Comparison of ENCODE assay signal across 8 cellular contexts in the genomic region with DNA sequence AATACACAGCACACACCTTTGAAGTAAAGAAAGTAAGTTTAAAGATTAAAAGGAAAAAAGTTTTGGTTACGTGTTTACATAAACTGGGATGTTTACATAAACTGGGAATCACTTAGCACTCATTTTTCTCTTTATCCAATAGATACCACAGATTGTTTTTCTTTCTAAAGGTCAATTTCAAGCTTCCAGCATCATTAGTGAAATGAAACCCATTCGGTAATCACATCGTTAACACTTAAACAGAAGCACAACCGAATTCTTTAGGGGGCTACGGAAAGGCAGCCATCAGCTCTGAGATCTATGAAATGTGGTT. TPM values are rescaled to one million over a fixed set of nuclear protein-coding genes. Genes with fewer than 3 reads are reported as not detected.
DNase-seq lines count a peak whose midpoint lies in the region; ATAC-seq, FAIRE-seq and TF ChIP-seq lines count a peak whose summit lies in the region.

No MANE protein-coding gene starts in this region.

- H4K20me1 ChIP-seq in Loucy (ENCODE audit: insufficient read depth, low read length, poor library complexity, severe bottlenecking) (no peaks in the 10 kb centered on the region), H1 (replicated peaks in 1 of 2; ENCODE audit: control insufficient read depth in 1 of 2, insufficient read depth in 2 of 2, low read length in 2 of 2) (no peaks in the 10 kb centered on the region)

- peak overlapping the region; percentile 26 for H4K5ac ChIP-seq in H1 (ENCODE audit: insufficient read length, low read depth, low read length)

- H3K9me3 ChIP-seq in Loucy (ENCODE audit: insufficient read depth, low read depth, low read length) (no peaks in the 10 kb centered on the region), H1 (ENCODE audit: insufficient read depth in 2 of 2, low read depth in 1 of 2, low read length in 1 of 2) (no peaks in the 10 kb centered on the region)

- H3K27me3 ChIP-seq in Loucy (ENCODE audit: insufficient read depth, low read length, poor library complexity, severe bottlenecking), result no peaks in the 10 kb centered on the region
- peaks cover 0 to 3% (median 0%) of the 10 kb centered on the region in 4 experiments; a peak in 1 of 7 replicates for H3K27me3 ChIP-seq in H1 (replicated peaks in 1 of 4; ENCODE audit: control insufficient read depth in 3 of 4, extremely low read depth in 1 of 4, insufficient read depth in 3 of 4, low read length in 3 of 4)

- H3K4me3 ChIP-seq in AG10803 (ENCODE audit: low read length) (peak overlapping the region; percentile 68), Loucy (ENCODE audit: low read length, poor library complexity, severe bottlenecking) (peak overlapping the region; percentile 88), H1 (ENCODE audit: extremely low read depth in 1 of 4, insufficient read depth in 2 of 4, low read depth in 3 of 4, low read length in 4 of 4) (peak overlapping the region; percentile 68 to 92 (median 82))

- H3K18ac ChIP-seq in H1 (ENCODE audit: extremely low read depth, low read length), result no peak overlapping the region

- POLR2A ChIA-PET in H1 (lab: Charles Lee; ENCODE audit: partially characterized antibody), result interaction anchor here (0.8 to 1.1 kb wide), 2 partner anchors 10 to 12 kb away, joined by 3 read pairs; no protein-coding TSS in a partner anchor

- peaks cover 13% of the 10 kb centered on the region for H3K4me1 Mint-ChIP-seq in nephron progenitor cell

- H3K14ac ChIP-seq in H1 (ENCODE audit: insufficient read length), result no peak overlapping the region

- peaks cover 3% of the 10 kb centered on the region for H3K9me3 Mint-ChIP-seq in nephron progenitor cell

- peaks cover 8% of the 10 kb centered on the region for H3K23me2 ChIP-seq in H1 (ENCODE audit: low read depth, low read length)

- 4% methylated on average over 5 of the region's 5 CpGs; no CpG with 5 or more reads in 1 of the 2 experiments for WGBS in H1 (ENCODE audit: extremely low coverage in 1 of 2, insufficient coverage in 1 of 2, insufficient read length in 1 of 2, insufficient replicate concordance in 2 of 2, low coverage in 1 of 2, low lambda C conversion rate in 2 of 2, missing lambda C conversion rate in 1 of 2), 2 experiments

- no peak for TF ChIP-seq EP300 in H1 (IDR thresholded peaks at IDR 0.05; ENCODE audit: borderline replicate concordance in 1 of 2, low read depth in 2 of 2, low read length in 2 of 2)

- no peak for TF ChIP-seq RAD21 in H1 (IDR thresholded peaks at IDR 0.05 in 1 of 2, conservative IDR thresholded peaks at IDR 0.05 in 1 of 2; ENCODE audit: low read depth in 2 of 2, low read length in 2 of 2)

- TF ChIP-seq CTCF in AG10803 (conservative IDR thresholded peaks at IDR 0.05; ENCODE audit: low read length), result no peak
- no peak for TF ChIP-seq CTCF in Loucy (conservative IDR thresholded peaks at IDR 0.05; ENCODE audit: low read length)
- TF ChIP-seq CTCF in H1 (IDR thresholded peaks at IDR 0.05; ENCODE audit: control extremely low read depth in 1 of 3, insufficient read depth in 1 of 3, low read depth in 1 of 3, low read length in 3 of 3), result no peak
- no peak for TF ChIP-seq CTCF in nephron progenitor cell (IDR thresholded peaks at IDR 0.05)

- H3K9me2 ChIP-seq in Loucy (replicated peaks; ENCODE audit: low read depth, low read length), result no peaks in the 10 kb centered on the region

- H4K91ac ChIP-seq in H1 (replicated peaks; ENCODE audit: insufficient read length, low read length), result no peak overlapping the region

- H3K36me3 ChIP-seq in Loucy (ENCODE audit: insufficient read depth, low read length) (no peaks in the 10 kb centered on the region), H1 (ENCODE audit: control insufficient read depth in 2 of 4, insufficient read depth in 4 of 4, low read length in 3 of 4) (no peaks in the 10 kb centered on the region)

- H3K4me2 ChIP-seq in Loucy (ENCODE audit: low read depth, low read length, poor library complexity, severe bottlenecking), result peak overlapping the region; percentile 76
- peak overlapping the region; percentile 69 to 98 for H3K4me2 ChIP-seq in H1 (ENCODE audit: insufficient read depth in 1 of 2, low read depth in 2 of 2, low read length in 2 of 2)

- no peak overlapping the region for H3K56ac ChIP-seq in H1 (replicated peaks; ENCODE audit: insufficient read length, low read depth, low read length)

- H3K4me3 Mint-ChIP-seq in nephron progenitor cell, result peak overlapping the region; percentile 92

- CTCF ChIA-PET in H1 (lab: Charles Lee; ENCODE audit: partially characterized antibody), result interaction anchor here (0.6 kb wide), 1 partner anchor 379 kb away, joined by 3 read pairs; no protein-coding TSS in a partner anchor

- ATAC-seq in HG03039 (IDR thresholded peaks at IDR 0.05; ENCODE audit: unreplicated experiment), result no peak

- H2AFZ ChIP-seq in Loucy (ENCODE audit: low read length) (peak overlapping the region; percentile 99), H1 (ENCODE audit: low read length) (peak overlapping the region; percentile 96)

- H2BK12ac ChIP-seq in H1 (ENCODE audit: low read depth, low read length), result no peak overlapping the region

- no peak overlapping the region for H2BK20ac ChIP-seq in H1 (ENCODE audit: low read length)

- H2BK5ac ChIP-seq in H1 (ENCODE audit: low read depth, low read length), result 0 out of 2 replicates have a peak overlapping the region, but pooled peaks have one; percentile 19

- H3K79me2 ChIP-seq in Loucy (ENCODE audit: insufficient read depth, low read length) (no peaks in the 10 kb centered on the region), H1 (ENCODE audit: control insufficient read depth in 1 of 2, insufficient read depth in 2 of 2, low read length in 2 of 2) (no peaks in the 10 kb centered on the region)

- no peak overlapping the region for H4K8ac ChIP-seq in H1 (ENCODE audit: extremely low read depth, insufficient read depth, low read length)

- no peaks in the 10 kb centered on the region for H3K36me3 Mint-ChIP-seq in nephron progenitor cell (ENCODE audit: low read depth)

- no peaks in the 10 kb centered on the region; the same call in 1 of the 2 replicates for H3F3A ChIP-seq in Loucy (ENCODE audit: low read depth)

- no peak overlapping the region for H2BK120ac ChIP-seq in H1 (replicated peaks; ENCODE audit: low read depth, low read length)

- no peak for TF ChIP-seq POLR2A in H1 (IDR thresholded peaks at IDR 0.05; ENCODE audit: control extremely low read depth in 1 of 2, low read depth in 2 of 2, low read length in 2 of 2)

- no peak overlapping the region for H3K27ac Mint-ChIP-seq in nephron progenitor cell

- H3K27me3 Mint-ChIP-seq in nephron progenitor cell (ENCODE audit: low read depth, poor library complexity), result peaks cover 34% of the 10 kb centered on the region

- no peaks in the 10 kb centered on the region for H3K79me1 ChIP-seq in H1 (ENCODE audit: low read depth, low read length)

- H3K9ac ChIP-seq in Loucy (ENCODE audit: low read depth, low read length, poor library complexity, severe bottlenecking) (peak overlapping the region; percentile 88), H1 (replicated peaks in 1 of 4; ENCODE audit: extremely low read depth in 1 of 4, low read depth in 3 of 4, low read length in 3 of 4) (peak overlapping the region; percentile 59 to 68 (median 64))

- no peak overlapping the region for H3K23ac ChIP-seq in H1 (ENCODE audit: insufficient read length)

- H2AK5ac ChIP-seq in H1 (ENCODE audit: low read depth, low read length), result no peak overlapping the region

- H3K27ac ChIP-seq in H1 (ENCODE audit: low read depth, low read length), result no peak overlapping the region

- DNase-seq in AG10803 (ENCODE audit: low read depth) (no peak), H1 (ENCODE audit: low read depth in 1 of 2, low spot score in 2 of 2) (no peak), nephron progenitor cell (no peak), NCI-H2029 treated with DMSO at 0.1 percent for 48 hours (lab: John Stamatoyannopoulos, UW) (no peak), NCI-H2081 treated with DMSO at 0.1 percent for 48 hours (lab: John Stamatoyannopoulos, UW) (no peak), GOT3 (lab: John Stamatoyannopoulos, UW) (no peak)

- no peak overlapping the region for H3K4ac ChIP-seq in H1 (replicated peaks; ENCODE audit: insufficient read length, low read depth, low read length)

- H3K4me1 ChIP-seq in Loucy (ENCODE audit: insufficient read depth, low read length, poor library complexity, severe bottlenecking) (peaks cover 14% of the 10 kb centered on the region), H1 (replicated peaks in 1 of 4; ENCODE audit: control insufficient read depth in 3 of 4, insufficient read depth in 4 of 4, low read length in 3 of 4) (peaks cover 0 to 5% (median 0%) of the 10 kb centered on the region in 4 experiments; a peak in 2 of 7 replicates)

- FAIRE-seq in H1 (lab: Jason Lieb, UNC), result peak; percentile 52

- no peak overlapping the region for H2BK15ac ChIP-seq in H1 (ENCODE audit: low read length)

TF ChIP-seq in H1, 55 proteins besides CTCF, POLR2A, EP300 and RAD21 (continues in another document):
- TF ChIP-seq CBX5 (IDR thresholded peaks at IDR 0.05; ENCODE audit: low read depth, low read length) (no peak), RBBP5 (IDR thresholded peaks at IDR 0.05; ENCODE audit: borderline replicate concordance, low read depth, low read length) (no peak), CREB1 (IDR thresholded peaks at IDR 0.05) (no peak), BCL11A (IDR thresholded peaks at IDR 0.05; ENCODE audit: low read depth in 2 of 2, low read length in 2 of 2) (no peak), GABPA (IDR thresholded peaks at IDR 0.05; ENCODE audit: borderline replicate concordance, insufficient read depth, low read length) (no peak), SP2 (IDR thresholded peaks at IDR 0.05; ENCODE audit: low read length) (no peak), CEBPB (IDR thresholded peaks at IDR 0.05; ENCODE audit: low read depth, low read length) (no peak), RFX5 (IDR thresholded peaks at IDR 0.05; ENCODE audit: borderline replicate concordance, low read depth, low read length) (no peak)
- TF ChIP-seq, protein P1, sequence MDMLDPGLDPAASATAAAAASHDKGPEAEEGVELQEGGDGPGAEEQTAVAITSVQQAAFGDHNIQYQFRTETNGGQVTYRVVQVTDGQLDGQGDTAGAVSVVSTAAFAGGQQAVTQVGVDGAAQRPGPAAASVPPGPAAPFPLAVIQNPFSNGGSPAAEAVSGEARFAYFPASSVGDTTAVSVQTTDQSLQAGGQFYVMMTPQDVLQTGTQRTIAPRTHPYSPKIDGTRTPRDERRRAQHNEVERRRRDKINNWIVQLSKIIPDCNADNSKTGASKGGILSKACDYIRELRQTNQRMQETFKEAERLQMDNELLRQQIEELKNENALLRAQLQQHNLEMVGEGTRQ (IDR thresholded peaks at IDR 0.05; ENCODE audit: low read length), result no peak

RNA-seq across cellular contexts. Expression of a gene that starts 1.1 kb away (rescaled TPM):
- 4.1 and 4.3 TPM in 2 replicates for total RNA-seq in H1 (2021; fragmentation: NEBNext Ultra II Directional; extraction: Animal tissue kit (Norgen Biotek cat#: 25700))
- 0.67 and 0.95 TPM in 2 replicates for polyA plus RNA-seq in H1 (2011; rRNA removed)
- polyA plus RNA-seq in H1 (2011; cell fraction: cytosol; rRNA removed), result 1.4 TPM
- polyA plus RNA-seq in H1 (2011; cell fraction: nucleus; rRNA removed), result 0.51 TPM
- polyA plus RNA-seq in H1 (2012, experiment 1 of 2), result 2.2 to 4.7 TPM (median 2.3 TPM) in 4 replicates
- polyA plus RNA-seq in H1 (2012, experiment 2 of 2), result 0.47 TPM
- polyA plus RNA-seq in H1 (2013, experiment 1 of 2), result 0.93 TPM
- polyA plus RNA-seq in H1 (2013, experiment 2 of 2), result 1.3 TPM
- 2.6 and 3.2 TPM in 2 replicates for polyA minus RNA-seq in H1 (2011; rRNA and poly(A)+ RNA removed)
- polyA minus RNA-seq in H1 (2011; cell fraction: cytosol; rRNA and poly(A)+ RNA removed), result 1.4 TPM
- polyA minus RNA-seq in H1 (2011; cell fraction: nucleus; rRNA and poly(A)+ RNA removed), result 2.7 TPM
